Comparison of ENCODE assay signal across 17 cellular contexts in the genomic region with DNA sequence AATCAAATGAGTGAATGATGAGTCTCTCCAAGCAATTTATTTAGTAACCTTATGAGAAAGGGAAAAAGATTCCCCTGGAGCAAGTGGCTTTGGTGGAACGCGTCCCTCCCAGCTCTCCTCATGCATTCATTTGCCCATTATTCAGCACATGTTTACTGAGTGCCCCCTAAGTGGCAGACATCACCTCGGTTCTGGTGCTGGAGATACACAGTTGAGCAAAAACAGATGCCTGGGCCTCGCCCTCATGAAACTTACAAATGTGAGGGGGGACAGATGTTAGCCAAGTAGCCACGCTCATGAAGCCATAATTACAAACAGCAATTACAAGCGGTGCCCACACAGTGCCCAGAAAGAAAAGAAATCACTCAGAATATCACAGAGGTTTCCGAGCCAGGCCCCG. TPM values are rescaled to one million over a fixed set of nuclear protein-coding genes. Genes with fewer than 3 reads are reported as not detected.
A peak's percentile ranks its signal among the peaks of the same experiment; 100 is the strongest.
DNase-seq lines count a peak whose midpoint lies in the region; ATAC-seq and TF ChIP-seq lines count a peak whose summit lies in the region.
"Had no signal": no experiment of that assay in that cellular context is flagged by ENCODE, and none has a peak within 500 bp of the region (broad histone marks: within the 10 kb centered on the region; RNA-seq: fewer than 3 reads in every experiment).

No MANE protein-coding gene starts in this region.

- H3K4me3 Mint-ChIP-seq in T-helper 17 cell = peak overlapping the region; percentile 94
- H3K4me3 Mint-ChIP-seq: HFFc6 had no signal

- no peak overlapping the region for H3K4me3 ChIP-seq in right cardiac atrium (ENCODE audit: low read length)
- H3K4me3 ChIP-seq in spleen = peak overlapping the region in 6 of 8 donors; percentile 4 to 57 (median 14)
- H3K4me3 ChIP-seq: gastroesophageal sphincter, SJSA1 had no signal

- H3K9me3 ChIP-seq in T-helper 17 cell (ENCODE audit: control insufficient read depth, low read length, poor library complexity, severe bottlenecking) (no peaks in the 10 kb centered on the region), right cardiac atrium (ENCODE audit: control insufficient read depth, low read length) (no peaks in the 10 kb centered on the region), spleen (no peaks in the 10 kb centered on the region)
- H3K9me3 ChIP-seq: gastroesophageal sphincter, SJSA1 had no signal

- intact Hi-C loops in right cardiac atrium (cut with DNase I) (no loop called here), spleen (cut with DNase I; ENCODE audit: low total_unique reads) (no loop called here)

- H3K27me3 ChIP-seq in right cardiac atrium (ENCODE audit: control insufficient read depth, insufficient read depth) = no peaks in the 10 kb centered on the region
- H3K27me3 ChIP-seq in spleen (replicated peaks in 1 of 7) = no peaks in the 10 kb centered on the region
- H3K27me3 ChIP-seq: gastroesophageal sphincter, SJSA1 had no signal

- peak overlapping the region; percentile 80 to 96 for H3K27ac Mint-ChIP-seq in activated naive CD4-positive, alpha-beta T cell treated with anti-CD3 and anti-CD28 coated beads, Interleukin-2, amount 50 U/mL, for 72 hours
- H3K27ac Mint-ChIP-seq in T-helper 17 cell = peak overlapping the region; percentile 86
- H3K27ac Mint-ChIP-seq: HFFc6 had no signal

- TF ChIP-seq POLR2A in spleen (IDR thresholded peaks at IDR 0.05) = no peak

- H3K27me3 Mint-ChIP-seq in T-helper 17 cell = peaks cover 9% of the 10 kb centered on the region

- peak in 1 of 2 donors; percentile 22 for ATAC-seq in activated naive CD4-positive, alpha-beta T cell treated with anti-CD3 and anti-CD28 coated beads, Interleukin-2, amount 50 U/mL, for 72 hours
- no peak for ATAC-seq in T-helper 17 cell
- ATAC-seq in right cardiac atrium = no peak
- ATAC-seq in HG03571 (IDR thresholded peaks at IDR 0.05; ENCODE audit: unreplicated experiment) = no peak
- ATAC-seq: gastroesophageal sphincter had no signal

- H3K36me3 ChIP-seq in spleen = no peaks in the 10 kb centered on the region
- H3K36me3 ChIP-seq: gastroesophageal sphincter, SJSA1 had no signal

- no peaks in the 10 kb centered on the region for H3K9me3 Mint-ChIP-seq in activated naive CD4-positive, alpha-beta T cell treated with anti-CD3 and anti-CD28 coated beads, Interleukin-2, amount 50 U/mL, for 72 hours
- H3K9me3 Mint-ChIP-seq: HFFc6 had no signal

- H3K4me1 ChIP-seq in right cardiac atrium (ENCODE audit: control insufficient read depth, insufficient read depth, low read length) (peaks cover 13% of the 10 kb centered on the region), spleen (peaks cover 9 to 51% (median 26%) of the 10 kb centered on the region in 6 donors)

- TF ChIP-seq CTCF in spleen (IDR thresholded peaks at IDR 0.05 in 8 of 11, conservative IDR thresholded peaks at IDR 0.05 in 3 of 11) = no peak

- H3K27ac ChIP-seq in right cardiac atrium (ENCODE audit: low read length) = peak overlapping the region; percentile 77
- peak overlapping the region; percentile 51 to 79 (median 70) for H3K27ac ChIP-seq in spleen
- H3K27ac ChIP-seq: gastroesophageal sphincter, SJSA1 had no signal

- H3K4me1 Mint-ChIP-seq in T-helper 17 cell = peaks cover 9% of the 10 kb centered on the region

- no peaks in the 10 kb centered on the region for H3K36me3 Mint-ChIP-seq in activated naive CD4-positive, alpha-beta T cell treated with anti-CD3 and anti-CD28 coated beads, Interleukin-2, amount 50 U/mL, for 72 hours
- H3K36me3 Mint-ChIP-seq in T-helper 17 cell (ENCODE audit: low read depth) = peaks cover 12% of the 10 kb centered on the region

- 86% methylated on average over 8 of the region's 8 CpGs for WGBS in right cardiac atrium
- WGBS in spleen, 5 donors = 57 to 69% (median 64%) methylated on average over 8 of the region's 8 CpGs

- no peak for DNase-seq in activated naive CD4-positive, alpha-beta T cell treated with anti-CD3 and anti-CD28 coated beads, Interleukin-2, amount 50 U/mL, for 72 hours (ENCODE audit: low spot score in 2 of 2)
- no peak for DNase-seq in activated naive CD4-positive, alpha-beta T cell (lab: John Stamatoyannopoulos, UW)
- no peak for DNase-seq in T-helper 17 cell
- DNase-seq in right cardiac atrium = no peak
- DNase-seq in spleen = no peak
- DNase-seq in GOT3 (lab: John Stamatoyannopoulos, UW) = no peak
- no peak for DNase-seq in dedifferentiated amniotic fluid mesenchymal stem cell (ENCODE audit: extremely low spot score)
- DNase-seq: AML-193, dermis blood vessel endothelial cell, HFFc6, NCI-H1436 treated with DMSO at 0.1 percent for 48 hours, NCI-H748 treated with DMSO at 0.1 percent for 48 hours, posterior cingulate gyrus had no signal

RNA-seq across cellular contexts. Expression of a gene that starts 45.1 kb away (rescaled TPM):
- total RNA-seq in activated naive CD4-positive, alpha-beta T cell treated with anti-CD3 and anti-CD28 coated beads, Interleukin-2, amount 50 U/mL, for 72 hours = not detected
- total RNA-seq in T-helper 17 cell (not detected), right cardiac atrium (not detected), spleen (1 to 10 TPM in 2 of 7 donors, under 1 TPM in 2, not detected in 3; 0.33 to 2.4 (median 0.91) TPM)
- polyA plus RNA-seq in right cardiac atrium (0.09 TPM), spleen (under 1 TPM; 0.13 to 0.77 (median 0.30) TPM)
- total RNA-seq: dermis blood vessel endothelial cell, gastroesophageal sphincter, HFFc6, left lobe of liver had no signal
